In the genomic region with DNA sequence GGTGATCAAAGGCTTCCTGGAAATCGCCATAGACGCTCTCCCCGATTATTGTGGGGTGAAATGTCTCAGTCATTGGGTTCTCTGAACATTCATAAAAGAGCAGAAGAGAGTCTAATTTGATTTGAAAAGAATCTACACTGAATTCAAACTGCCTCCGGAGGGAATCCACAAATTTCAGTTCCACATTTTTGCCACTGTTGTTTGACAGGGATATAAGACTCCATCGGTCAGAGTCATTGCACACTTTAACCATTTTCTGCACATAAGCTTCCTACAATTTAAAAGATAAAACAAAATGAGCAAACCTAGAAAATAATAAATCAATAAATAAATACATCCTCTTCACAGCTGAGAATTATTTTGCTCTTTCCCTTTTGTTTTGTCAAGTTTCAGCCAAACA, we compare ENCODE assay signal across 2 cellular contexts.
TF ChIP-seq lines count a peak whose summit lies in the region.

No MANE protein-coding gene starts in this region.

TF ChIP-seq in HEK293, 187 proteins besides CTCF, POLR2A, EP300 and RAD21:
- TF ChIP-seq, protein P1, sequence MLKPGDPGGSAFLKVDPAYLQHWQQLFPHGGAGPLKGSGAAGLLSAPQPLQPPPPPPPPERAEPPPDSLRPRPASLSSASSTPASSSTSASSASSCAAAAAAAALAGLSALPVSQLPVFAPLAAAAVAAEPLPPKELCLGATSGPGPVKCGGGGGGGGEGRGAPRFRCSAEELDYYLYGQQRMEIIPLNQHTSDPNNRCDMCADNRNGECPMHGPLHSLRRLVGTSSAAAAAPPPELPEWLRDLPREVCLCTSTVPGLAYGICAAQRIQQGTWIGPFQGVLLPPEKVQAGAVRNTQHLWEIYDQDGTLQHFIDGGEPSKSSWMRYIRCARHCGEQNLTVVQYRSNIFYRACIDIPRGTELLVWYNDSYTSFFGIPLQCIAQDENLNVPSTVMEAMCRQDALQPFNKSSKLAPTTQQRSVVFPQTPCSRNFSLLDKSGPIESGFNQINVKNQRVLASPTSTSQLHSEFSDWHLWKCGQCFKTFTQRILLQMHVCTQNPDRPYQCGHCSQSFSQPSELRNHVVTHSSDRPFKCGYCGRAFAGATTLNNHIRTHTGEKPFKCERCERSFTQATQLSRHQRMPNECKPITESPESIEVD (tag by site-specific recombination; IDR thresholded peaks at IDR 0.05) = no peak
- TF ChIP-seq ZNF114 (tag by site-specific recombination; IDR thresholded peaks at IDR 0.05) (no peak), TRIM28 (IDR thresholded peaks at IDR 0.05; ENCODE audit: borderline replicate concordance, low read length) (no peak), ZNF433 (tag by site-specific recombination; IDR thresholded peaks at IDR 0.05; ENCODE audit: low read depth) (no peak), ZNF148 (tag by site-specific recombination; IDR thresholded peaks at IDR 0.05; ENCODE audit: borderline replicate concordance) (no peak), ZNF112 (tag by site-specific recombination; IDR thresholded peaks at IDR 0.05) (no peak), ZNF184 (tag by site-specific recombination; IDR thresholded peaks at IDR 0.05) (no peak), ZNF530 (tag by site-specific recombination; IDR thresholded peaks at IDR 0.05; ENCODE audit: low read depth) (no peak), ZNF133 (tag by site-specific recombination; IDR thresholded peaks at IDR 0.05) (no peak)
- TF ChIP-seq, protein P2, sequence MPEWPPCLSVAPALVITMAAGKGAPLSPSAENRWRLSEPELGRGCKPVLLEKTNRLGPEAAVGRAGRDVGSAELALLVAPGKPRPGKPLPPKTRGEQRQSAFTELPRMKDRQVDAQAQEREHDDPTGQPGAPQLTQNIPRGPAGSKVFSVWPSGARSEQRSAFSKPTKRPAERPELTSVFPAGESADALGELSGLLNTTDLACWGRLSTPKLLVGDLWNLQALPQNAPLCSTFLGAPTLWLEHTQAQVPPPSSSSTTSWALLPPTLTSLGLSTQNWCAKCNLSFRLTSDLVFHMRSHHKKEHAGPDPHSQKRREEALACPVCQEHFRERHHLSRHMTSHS (tag by site-specific recombination; IDR thresholded peaks at IDR 0.05) = no peak
- TF ChIP-seq, protein P3, sequence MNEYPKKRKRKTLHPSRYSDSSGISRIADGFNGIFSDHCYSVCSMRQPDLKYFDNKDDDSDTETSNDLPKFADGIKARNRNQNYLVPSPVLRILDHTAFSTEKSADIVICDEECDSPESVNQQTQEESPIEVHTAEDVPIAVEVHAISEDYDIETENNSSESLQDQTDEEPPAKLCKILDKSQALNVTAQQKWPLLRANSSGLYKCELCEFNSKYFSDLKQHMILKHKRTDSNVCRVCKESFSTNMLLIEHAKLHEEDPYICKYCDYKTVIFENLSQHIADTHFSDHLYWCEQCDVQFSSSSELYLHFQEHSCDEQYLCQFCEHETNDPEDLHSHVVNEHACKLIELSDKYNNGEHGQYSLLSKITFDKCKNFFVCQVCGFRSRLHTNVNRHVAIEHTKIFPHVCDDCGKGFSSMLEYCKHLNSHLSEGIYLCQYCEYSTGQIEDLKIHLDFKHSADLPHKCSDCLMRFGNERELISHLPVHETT (tag by site-specific recombination; IDR thresholded peaks at IDR 0.05) = no peak

TF ChIP-seq in HepG2, 621 proteins besides CTCF, POLR2A, EP300 and RAD21 (continued from another document):
- TF ChIP-seq, protein P4, sequence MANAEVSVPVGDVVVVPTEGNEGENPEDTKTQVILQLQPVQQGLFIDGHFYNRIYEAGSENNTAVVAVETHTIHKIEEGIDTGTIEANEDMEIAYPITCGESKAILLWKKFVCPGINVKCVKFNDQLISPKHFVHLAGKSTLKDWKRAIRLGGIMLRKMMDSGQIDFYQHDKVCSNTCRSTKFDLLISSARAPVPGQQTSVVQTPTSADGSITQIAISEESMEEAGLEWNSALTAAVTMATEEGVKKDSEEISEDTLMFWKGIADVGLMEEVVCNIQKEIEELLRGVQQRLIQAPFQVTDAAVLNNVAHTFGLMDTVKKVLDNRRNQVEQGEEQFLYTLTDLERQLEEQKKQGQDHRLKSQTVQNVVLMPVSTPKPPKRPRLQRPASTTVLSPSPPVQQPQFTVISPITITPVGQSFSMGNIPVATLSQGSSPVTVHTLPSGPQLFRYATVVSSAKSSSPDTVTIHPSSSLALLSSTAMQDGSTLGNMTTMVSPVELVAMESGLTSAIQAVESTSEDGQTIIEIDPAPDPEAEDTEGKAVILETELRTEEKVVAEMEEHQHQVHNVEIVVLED (CRISPR knock-in tag; IDR thresholded peaks at IDR 0.05; ENCODE audit: borderline replicate concordance) = no peak
- no peak for TF ChIP-seq ZFYVE20 (CRISPR knock-in tag; IDR thresholded peaks at IDR 0.05; ENCODE audit: borderline replicate concordance, low read depth)
